10 cellular contexts compared by ENCODE assay signal in the genomic region with DNA sequence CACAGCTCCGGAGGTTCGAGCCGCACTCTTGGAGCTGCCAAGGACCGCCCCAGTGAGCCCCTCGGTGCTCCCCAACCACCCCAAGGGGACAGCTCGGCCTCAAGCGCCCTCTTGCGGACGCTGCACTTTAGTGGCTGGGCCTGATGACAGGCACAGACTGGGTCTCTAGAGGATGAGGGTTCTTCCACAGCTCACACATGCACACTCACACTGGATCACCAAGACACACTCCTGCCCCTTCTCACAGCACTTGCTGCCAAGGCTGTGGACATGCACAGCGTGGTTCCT. TPM values are rescaled to one million over a fixed set of nuclear protein-coding genes. Genes with fewer than 3 reads are reported as not detected.
DNase-seq lines count a peak whose midpoint lies in the region; ATAC-seq and TF ChIP-seq lines count a peak whose summit lies in the region.
"Had no signal": no experiment of that assay in that cellular context is flagged by ENCODE, and none has a peak within 500 bp of the region (broad histone marks: within the 10 kb centered on the region; RNA-seq: fewer than 3 reads in every experiment).

No MANE protein-coding gene starts in this region.

- peaks cover 4% of the 10 kb centered on the region for H3K4me1 Mint-ChIP-seq in CD4-positive, alpha-beta T cell (ENCODE audit: low read depth)

- ATAC-seq in CD4-positive, alpha-beta T cell (ENCODE audit: poor library complexity): no peak
- ATAC-seq in GM21737 (IDR thresholded peaks at IDR 0.05; ENCODE audit: unreplicated experiment) (no peak), GM18519 (IDR thresholded peaks at IDR 0.05; ENCODE audit: low FRiP score, unreplicated experiment) (no peak)

- no peak for TF ChIP-seq CTCF in CD4-positive, alpha-beta T cell (IDR thresholded peaks at IDR 0.05)
- peak; percentile 76 for TF ChIP-seq CTCF in WERI-Rb-1 (IDR thresholded peaks at IDR 0.05; ENCODE audit: low read depth, low read length)

- no peaks in the 10 kb centered on the region for H3K36me3 Mint-ChIP-seq in CD4-positive, alpha-beta T cell (ENCODE audit: low read depth)

- no peak overlapping the region for H3K27ac Mint-ChIP-seq in CD4-positive, alpha-beta T cell
- H3K27ac Mint-ChIP-seq: IgD-negative memory B cell; stimulated activated naive CD8-positive, alpha-beta T cell treated with anti-CD3 and anti-CD28 coated beads, Interleukin-15, Interleukin-2, amounts not matched to agents 100 ng/mL and 50 ng/mL, for 24 hours had no signal

- peak overlapping the region; percentile 67 for H3K4me3 Mint-ChIP-seq in CD4-positive, alpha-beta T cell
- H3K4me3 Mint-ChIP-seq: stimulated activated naive CD8-positive, alpha-beta T cell treated with anti-CD3 and anti-CD28 coated beads, Interleukin-15, Interleukin-2, amounts not matched to agents 100 ng/mL and 50 ng/mL, for 24 hours had no signal

- H3K9me3 Mint-ChIP-seq in CD4-positive, alpha-beta T cell: no peaks in the 10 kb centered on the region
- H3K9me3 Mint-ChIP-seq: IgD-negative memory B cell; stimulated activated naive CD8-positive, alpha-beta T cell treated with anti-CD3 and anti-CD28 coated beads, Interleukin-15, Interleukin-2, amounts not matched to agents 100 ng/mL and 50 ng/mL, for 24 hours had no signal

- DNase-seq in CD4-positive, alpha-beta T cell: peak in 1 of 10 experiments; percentile 7
- peak; percentile 60 for DNase-seq in HEK293T (ENCODE audit: extremely low spot score)
- DNase-seq in WERI-Rb-1: peak; percentile 39
- peak; percentile 28 for DNase-seq in iPS DF 19.7 (ENCODE audit: low read depth, low spot score)
- no peak for DNase-seq in NCI-H69 (lab: John Stamatoyannopoulos, UW)
- no peak for DNase-seq in putamen (ENCODE audit: low spot score)

- POLR2A ChIA-PET in CD4-positive, alpha-beta T cell (lab: Charles Lee): no interaction called here
- POLR2A ChIA-PET in HEK293T (lab: Yijun Ruan, JAX): no interaction called here

- H3K27me3 ChIP-seq in CD4-positive, alpha-beta T cell (ENCODE audit: control insufficient read depth, insufficient read depth, low read length): peaks cover 39% of the 10 kb centered on the region
- peaks cover 92% of the 10 kb centered on the region for H3K27me3 ChIP-seq in WERI-Rb-1 (ENCODE audit: insufficient read depth, low read depth, severe bottlenecking)

- H3K27me3 Mint-ChIP-seq in CD4-positive, alpha-beta T cell: peaks cover 60% of the 10 kb centered on the region

- CTCF ChIA-PET in CD4-positive, alpha-beta T cell (lab: Charles Lee): no interaction called here
- CTCF ChIA-PET in HEK293T (lab: Yijun Ruan, JAX): interaction anchor here (2.0 kb wide), 1 partner anchor 214 kb away, joined by 10 read pairs; no protein-coding TSS in a partner anchor

- no peak overlapping the region for H3K27ac ChIP-seq in CD4-positive, alpha-beta T cell (ENCODE audit: low read depth, low read length)
- no peak overlapping the region for H3K27ac ChIP-seq in WERI-Rb-1

- H3K4me3 ChIP-seq in WERI-Rb-1 (ENCODE audit: low read depth, low read length): no peak overlapping the region

- H3K9me3 ChIP-seq in CD4-positive, alpha-beta T cell (ENCODE audit: control insufficient read depth, low read length): no peaks in the 10 kb centered on the region
- no peaks in the 10 kb centered on the region for H3K9me3 ChIP-seq in WERI-Rb-1 (ENCODE audit: severe bottlenecking)

- H3K36me3 ChIP-seq in WERI-Rb-1: no peaks in the 10 kb centered on the region

- intact Hi-C loops in CD4-positive, alpha-beta T cell (cut with DNase I, micrococcal nuclease): no loop called here

TF ChIP-seq in HEK293T, 16 proteins besides CTCF, POLR2A, EP300 and RAD21:
- TF ChIP-seq PKNOX1 (IDR thresholded peaks at IDR 0.05): no peak
- no peak for TF ChIP-seq ZNF384 (IDR thresholded peaks at IDR 0.05)
- TF ChIP-seq SP1 (IDR thresholded peaks at IDR 0.05): no peak
- no peak for TF ChIP-seq NFRKB (IDR thresholded peaks at IDR 0.05)
- TF ChIP-seq ARNT (IDR thresholded peaks at IDR 0.05): no peak
- no peak for TF ChIP-seq LEF1 (IDR thresholded peaks at IDR 0.05; ENCODE audit: borderline replicate concordance)
- TF ChIP-seq CTBP1 (IDR thresholded peaks at IDR 0.05; ENCODE audit: borderline replicate concordance): no peak
- TF ChIP-seq ELF4 (IDR thresholded peaks at IDR 0.05): no peak
- no peak for TF ChIP-seq SUZ12 (IDR thresholded peaks at IDR 0.05)
- TF ChIP-seq HDGF (IDR thresholded peaks at IDR 0.05; ENCODE audit: borderline replicate concordance): no peak
- TF ChIP-seq L3MBTL2 (conservative IDR thresholded peaks at IDR 0.05): no peak
- no peak for TF ChIP-seq BHLHE40 (IDR thresholded peaks at IDR 0.05; ENCODE audit: borderline replicate concordance)
- no peak for TF ChIP-seq FOXK2 (IDR thresholded peaks at IDR 0.05)
- no peak for TF ChIP-seq FOXA1 (IDR thresholded peaks at IDR 0.05)
- TF ChIP-seq FOXM1 (IDR thresholded peaks at IDR 0.05; ENCODE audit: borderline replicate concordance): no peak
- TF ChIP-seq TARDBP (IDR thresholded peaks at IDR 0.05): no peak

RNA-seq across cellular contexts. Expression of gene RET, which starts 2.1 kb away (rescaled TPM):
- not detected for total RNA-seq in CD4-positive, alpha-beta T cell

RNA-seq across cellular contexts. Expression of gene CSGALNACT2, which starts 59.3 kb away (rescaled TPM):
- total RNA-seq in CD4-positive, alpha-beta T cell: 10 to 100 TPM; 59.4 to 60.9 TPM

Comparison
In these comparisons a context has a peak if more than half of its experiments do, and no peak if none do; other contexts are left out.
1. DNase-seq: peak in HEK293T (single experiment), WERI-Rb-1 (single experiment) and iPS DF 19.7 (single experiment); none in NCI-H69 (single experiment) and putamen (single experiment).